ENCODE assay signal across 21 cellular contexts in the genomic region with DNA sequence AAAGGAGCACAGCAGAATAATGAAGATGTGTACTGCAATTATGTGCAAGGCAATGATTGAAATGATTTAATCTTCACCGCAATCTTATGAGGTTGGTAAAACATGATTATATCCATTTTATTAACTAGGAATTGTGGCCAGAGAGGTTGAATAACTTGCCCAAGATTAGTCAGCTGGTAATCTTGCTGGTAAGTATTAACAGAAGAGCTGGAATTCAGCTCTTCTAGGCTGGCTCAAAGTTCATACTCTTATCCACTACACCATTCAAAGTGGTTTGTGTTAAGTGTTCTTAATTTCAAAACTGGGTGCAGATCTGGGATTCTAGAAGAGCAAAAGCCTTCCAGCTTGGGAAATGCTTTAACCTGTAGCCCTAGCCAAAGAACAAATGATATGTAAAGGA. TPM values are rescaled to one million over a fixed set of nuclear protein-coding genes. Genes with fewer than 3 reads are reported as not detected.
A peak's percentile ranks its signal among the peaks of the same experiment; 100 is the strongest.
DNase-seq lines count a peak whose midpoint lies in the region; ATAC-seq, FAIRE-seq and TF ChIP-seq lines count a peak whose summit lies in the region.
"Had no signal": no experiment of that assay in that cellular context is flagged by ENCODE, and none has a peak within 500 bp of the region (broad histone marks: within the 10 kb centered on the region; RNA-seq: fewer than 3 reads in every experiment).

No MANE protein-coding gene starts in this region.

- no TSS peak for BruUV-seq in HepG2 (replicated peaks; lab: Mats Ljungman, UMichigan)

- intact Hi-C loops in HepG2 (cut with micrococcal nuclease; ENCODE audit: unreplicated experiment) = no loop called here

- H2AFZ ChIP-seq in hepatocyte = no peak overlapping the region
- no peak overlapping the region for H2AFZ ChIP-seq in HepG2 (ENCODE audit: low read length)

- peak overlapping the region; percentile 13 for H3K27ac ChIP-seq in hepatocyte
- H3K27ac ChIP-seq in HepG2 (ENCODE audit: extremely low read length, insufficient read depth, low read length) = peak overlapping the region; percentile 32
- H3K27ac ChIP-seq: BLaER1 treated with 17β-estradiol and CSF1 and Interleukin-3, amounts not matched to agents 10 nM and 100 nM had no signal

- no peak for TF ChIP-seq POLR2A in HepG2 (IDR thresholded peaks at IDR 0.05; ENCODE audit: insufficient read depth in 1 of 2, low read depth in 2 of 2, low read length in 2 of 2)

- H3K4me1 ChIP-seq in hepatocyte (ENCODE audit: insufficient read depth) (peaks cover 20% of the 10 kb centered on the region), HepG2 (ENCODE audit: insufficient read depth, low read length) (peaks cover 43% of the 10 kb centered on the region)
- H3K4me1 ChIP-seq: BLaER1 treated with 17β-estradiol and CSF1 and Interleukin-3, amounts not matched to agents 10 nM and 100 nM had no signal

- no peaks in the 10 kb centered on the region for H4K20me1 ChIP-seq in hepatocyte (ENCODE audit: insufficient read depth, poor library complexity, severe bottlenecking)
- H4K20me1 ChIP-seq in HepG2 (ENCODE audit: insufficient read depth, low read length) = no peaks in the 10 kb centered on the region
- H4K20me1 ChIP-seq: BLaER1 treated with 17β-estradiol and CSF1 and Interleukin-3, amounts not matched to agents 10 nM and 100 nM had no signal

- CTCF ChIA-PET in HepG2 (lab: Yijun Ruan, JAX; ENCODE audit: low intra/inter-chr PET ratio, low total read pairs) = no interaction called here

- POLR2A ChIA-PET in HepG2 (lab: Yijun Ruan, JAX) = interaction anchor here (0.9 to 1.1 kb wide), 2 partner anchors 146 to 183 kb away, joined by 3 to 6 read pairs; a partner anchor contains a TSS

- in situ Hi-C loops in HepG2 (cut with HindIII; ENCODE audit: extremely low pct_ligation_motif_present, low pct_unique_long_range_greater_than_20kb) = no loop called here

- 96% methylated on average over 1 of the region's 1 CpG for WGBS in hepatocyte (ENCODE audit: low lambda C conversion rate, missing lambda C conversion rate)
- 42% methylated on average over 1 of the region's 1 CpG for WGBS in HepG2 (ENCODE audit: low lambda C conversion rate)

- no peak for TF ChIP-seq RAD21 in HepG2 (CRISPR knock-in tag; IDR thresholded peaks at IDR 0.05)

- TF ChIP-seq EP300 in HepG2 (IDR thresholded peaks at IDR 0.05; ENCODE audit: low read depth in 2 of 2, low read length in 2 of 2) = no peak
- no peak for TF ChIP-seq EP300 in HepG2 (CRISPR knock-in tag; IDR thresholded peaks at IDR 0.05; ENCODE audit: borderline replicate concordance)

- H3K4me3 ChIP-seq in hepatocyte = no peak overlapping the region
- no peak overlapping the region; a peak in 1 of 6 replicates for H3K4me3 ChIP-seq in HepG2 (replicated peaks in 1 of 3; ENCODE audit: insufficient read depth in 1 of 3, low read depth in 2 of 3, low read length in 3 of 3)
- H3K4me3 ChIP-seq: BLaER1 treated with 17β-estradiol and CSF1 and Interleukin-3, amounts not matched to agents 10 nM and 100 nM had no signal

- peak overlapping the region; percentile 34 for H3K4me2 ChIP-seq in hepatocyte
- 0 out of 2 replicates have a peak overlapping the region, but pooled peaks have one; percentile 10 for H3K4me2 ChIP-seq in HepG2 (ENCODE audit: low read depth, low read length)
- H3K4me2 ChIP-seq: BLaER1 treated with 17β-estradiol and CSF1 and Interleukin-3, amounts not matched to agents 10 nM and 100 nM had no signal

- peaks cover 97% of the 10 kb centered on the region for H3K79me2 ChIP-seq in hepatocyte
- H3K79me2 ChIP-seq in HepG2 (ENCODE audit: insufficient read depth, low read length) = peaks cover 76% of the 10 kb centered on the region

- H3K36me3 ChIP-seq in hepatocyte (replicated peaks; ENCODE audit: insufficient read depth, low read depth) (no peaks in the 10 kb centered on the region), HepG2 (replicated peaks in 1 of 2; ENCODE audit: control insufficient read depth in 1 of 2, insufficient read depth in 2 of 2, low read length in 2 of 2) (no peaks in the 10 kb centered on the region)
- H3K36me3 ChIP-seq: BLaER1 treated with 17β-estradiol and CSF1 and Interleukin-3, amounts not matched to agents 10 nM and 100 nM had no signal

- no peaks in the 10 kb centered on the region for H3K9me2 ChIP-seq in hepatocyte (replicated peaks; ENCODE audit: insufficient read depth)

- peak; percentile 91 for ATAC-seq in HepG2
- no peak for ATAC-seq in HG02938 (IDR thresholded peaks at IDR 0.05; ENCODE audit: unreplicated experiment)

- TF ChIP-seq CTCF in hepatocyte (IDR thresholded peaks at IDR 0.05; ENCODE audit: poor library complexity) (no peak), HepG2 (CRISPR knock-in tag; IDR thresholded peaks at IDR 0.05) (no peak)

- H3K9me3 ChIP-seq in hepatocyte (ENCODE audit: low read depth) = no peaks in the 10 kb centered on the region
- H3K9me3 ChIP-seq in HepG2 (ENCODE audit: low read length) = no peaks in the 10 kb centered on the region
- H3K9me3 ChIP-seq: BLaER1 treated with 17β-estradiol and CSF1 and Interleukin-3, amounts not matched to agents 10 nM and 100 nM had no signal

- DNase-seq in RCC 7860 (ENCODE audit: low spot score) (no peak), hepatocyte (ENCODE audit: low spot score) (no peak), HepG2 (ENCODE audit: low spot score) (peak; percentile 52), renal cortical epithelial cell (ENCODE audit: low read depth) (peak; percentile 77), NCI-H526 treated with DMSO at 0.1 percent for 48 hours (lab: John Stamatoyannopoulos, UW) (no peak)
- DNase-seq in stimulated activated CD8-positive, alpha-beta memory T cell treated with anti-CD3 and anti-CD28 coated beads, Interleukin-4, amount 100 ng/mL, for 48 hours = no peak
- no peak for DNase-seq in effector CD8-positive, alpha-beta T cell (lab: John Stamatoyannopoulos, UW)
- DNase-seq: ACHN; CD4-positive, CD25-positive, alpha-beta regulatory T cell; DMS153; DMS79 treated with DMSO at 0.1 percent for 48 hours; EL; HCEC 1CT; HFFc6 had no signal

- peak; percentile 86 for FAIRE-seq in RCC 7860 (lab: Jason Lieb, UNC)
- peak; percentile 46 for FAIRE-seq in HepG2 (lab: Jason Lieb, UNC)
- FAIRE-seq: D721Med, G401.6, GM12891, H1, HTR-8/SVneo had no signal

- H3K27me3 ChIP-seq in hepatocyte (no peaks in the 10 kb centered on the region), HepG2 (ENCODE audit: control insufficient read depth in 1 of 2, insufficient read depth in 2 of 2, low read length in 2 of 2) (no peaks in the 10 kb centered on the region)
- H3K27me3 ChIP-seq: BLaER1 treated with 17β-estradiol and CSF1 and Interleukin-3, amounts not matched to agents 10 nM and 100 nM had no signal

- no peak overlapping the region for H3K9ac ChIP-seq in HepG2 (ENCODE audit: insufficient read depth, low read depth, low read length)
- H3K9ac ChIP-seq: BLaER1 treated with 17β-estradiol and CSF1 and Interleukin-3, amounts not matched to agents 10 nM and 100 nM had no signal

TF ChIP-seq in HepG2, 621 proteins besides CTCF, POLR2A, EP300 and RAD21 (continues in another document):
- no peak for TF ChIP-seq ZMYM4 (CRISPR knock-in tag; IDR thresholded peaks at IDR 0.05)
- 0 out of 2 replicates have a peak, but pooled peaks have one; percentile 20 for TF ChIP-seq NCOR1 (IDR thresholded peaks at IDR 0.05; ENCODE audit: borderline replicate concordance, low read length)
- no peak for TF ChIP-seq ATM (IDR thresholded peaks at IDR 0.05; ENCODE audit: borderline replicate concordance)
- TF ChIP-seq ZNF333 (CRISPR knock-in tag; IDR thresholded peaks at IDR 0.05; ENCODE audit: borderline replicate concordance) = no peak
- TF ChIP-seq, protein P1, sequence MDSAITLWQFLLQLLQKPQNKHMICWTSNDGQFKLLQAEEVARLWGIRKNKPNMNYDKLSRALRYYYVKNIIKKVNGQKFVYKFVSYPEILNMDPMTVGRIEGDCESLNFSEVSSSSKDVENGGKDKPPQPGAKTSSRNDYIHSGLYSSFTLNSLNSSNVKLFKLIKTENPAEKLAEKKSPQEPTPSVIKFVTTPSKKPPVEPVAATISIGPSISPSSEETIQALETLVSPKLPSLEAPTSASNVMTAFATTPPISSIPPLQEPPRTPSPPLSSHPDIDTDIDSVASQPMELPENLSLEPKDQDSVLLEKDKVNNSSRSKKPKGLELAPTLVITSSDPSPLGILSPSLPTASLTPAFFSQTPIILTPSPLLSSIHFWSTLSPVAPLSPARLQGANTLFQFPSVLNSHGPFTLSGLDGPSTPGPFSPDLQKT (CRISPR knock-in tag; IDR thresholded peaks at IDR 0.05; ENCODE audit: borderline replicate concordance) = no peak

RNA-seq across cellular contexts. Expression of a gene that starts 10.5 kb away (rescaled TPM):
- 129 and 146 TPM in 2 replicates for total RNA-seq in hepatocyte
- polyA plus RNA-seq in hepatocyte = 266 and 319 TPM in 2 replicates
- 145 and 212 TPM in 2 replicates for total RNA-seq in HepG2 (2016; rRNA removed; fragmentation: Illumina TruSeq; extraction: Trizol)
- 39.0 and 47.5 TPM in 2 replicates for total RNA-seq in HepG2 (2016; cell fraction: cytosol; rRNA removed; fragmentation: Illumina TruSeq; extraction: Trizol; ENCODE audit: low read depth)
- total RNA-seq in HepG2 (2016; cell fraction: insoluble cytoplasmic fraction; rRNA removed; fragmentation: Illumina TruSeq; extraction: Trizol) = 143 and 216 TPM in 2 replicates
- 52.6 and 56.2 TPM in 2 replicates for total RNA-seq in HepG2 (2016; cell fraction: membrane; rRNA removed; fragmentation: Illumina TruSeq; extraction: Trizol)
- total RNA-seq in HepG2 (2016; cell fraction: nucleus; rRNA removed; fragmentation: Illumina TruSeq; extraction: Trizol) = 70.2 and 76.8 TPM in 2 replicates
- polyA plus RNA-seq in HepG2 (2011; rRNA removed) = 61.8 and 67.9 TPM in 2 replicates
- polyA plus RNA-seq in HepG2 (2011; cell fraction: cytosol; rRNA removed) = 24.8 and 33.6 TPM in 2 replicates
- 78.1 and 86.2 TPM in 2 replicates for polyA plus RNA-seq in HepG2 (2011; cell fraction: nucleus; rRNA removed)
- polyA plus RNA-seq in HepG2 (2012) = 48.9 and 78.2 TPM in 2 replicates
- 58.5 and 83.4 TPM in 2 replicates for polyA plus RNA-seq in HepG2 (2016; cell fraction: cytosol; fragmentation: Illumina TruSeq; extraction: Trizol; ENCODE audit: low read depth)
- 297 and 339 TPM in 2 replicates for polyA plus RNA-seq in HepG2 (2016; cell fraction: insoluble cytoplasmic fraction; fragmentation: Illumina TruSeq; extraction: Trizol; ENCODE audit: low read depth)
- polyA plus RNA-seq in HepG2 (2016; cell fraction: membrane; fragmentation: Illumina TruSeq; extraction: Trizol; ENCODE audit: low read depth) = 73.2 and 77.0 TPM in 2 replicates
- polyA plus RNA-seq in HepG2 (2016; cell fraction: nucleus; fragmentation: Illumina TruSeq; extraction: Trizol; ENCODE audit: insufficient read depth, low read depth) = 156 and 167 TPM in 2 replicates
- polyA minus RNA-seq in HepG2 (2011; rRNA and poly(A)+ RNA removed; ENCODE audit: low replicate concordance) = 2.4 and 12.5 TPM in 2 replicates
- polyA minus RNA-seq in HepG2 (2011; cell fraction: cytosol; rRNA and poly(A)+ RNA removed) = 11.9 and 14.2 TPM in 2 replicates
- 22.8 and 28.2 TPM in 2 replicates for polyA minus RNA-seq in HepG2 (2011; cell fraction: nucleus; rRNA and poly(A)+ RNA removed)
- total RNA-seq in renal cortical epithelial cell = 69.6 and 128 TPM in 2 replicates

Comparison
In these comparisons a context has a peak if more than half of its experiments do, and no peak if none do; other contexts are left out.
1. DNase-seq: peak in HepG2 (single experiment) and renal cortical epithelial cell (single experiment); none in RCC 7860 (single experiment), hepatocyte (single experiment), NCI-H526 treated with DMSO at 0.1 percent for 48 hours (single experiment), stimulated activated CD8-positive, alpha-beta memory T cell treated with anti-CD3 and anti-CD28 coated beads, Interleukin-4, amount 100 ng/mL, for 48 hours (single experiment) and effector CD8-positive, alpha-beta T cell (single experiment).